2 cellular contexts compared by ENCODE assay signal in the genomic region with DNA sequence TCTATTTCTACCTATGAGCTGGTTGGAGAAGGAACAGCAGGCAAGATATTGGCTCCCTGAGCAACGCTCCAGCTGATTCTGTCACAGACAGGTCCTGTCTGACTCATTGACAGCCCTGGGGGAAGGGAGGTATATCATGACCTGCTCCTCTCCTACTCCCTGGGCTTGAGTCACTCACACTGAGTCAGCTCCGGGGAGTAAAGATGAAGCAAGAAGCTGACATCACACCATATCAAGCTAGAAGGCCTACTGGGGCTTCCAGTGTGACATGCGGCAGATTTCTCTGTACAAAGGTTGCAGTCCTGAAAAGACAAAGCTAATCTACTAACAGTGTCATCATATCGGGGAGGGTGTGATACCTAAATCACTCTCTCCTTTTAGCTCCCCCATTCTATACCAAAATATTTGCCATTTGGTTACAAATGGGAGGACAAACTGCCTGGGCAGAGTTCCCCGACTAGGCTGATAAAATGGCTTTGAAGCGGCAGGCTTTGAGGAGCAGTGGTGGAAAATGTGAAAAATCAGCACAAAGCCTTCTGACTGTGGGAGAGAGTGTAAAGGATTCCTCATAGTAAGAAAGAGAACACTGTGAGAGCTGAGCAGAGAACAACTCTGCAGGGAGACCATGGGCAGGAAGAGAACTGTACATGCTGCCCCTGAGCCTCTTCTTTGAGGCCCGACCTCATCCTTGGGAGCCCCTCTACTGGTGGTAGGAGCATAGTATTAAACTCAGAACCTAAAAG.
TF ChIP-seq lines count a peak whose summit lies in the region.

No MANE protein-coding gene starts in this region.

TF ChIP-seq in HCT116, 20 proteins besides CTCF, POLR2A, EP300 and RAD21:
- TF ChIP-seq, protein P1, sequence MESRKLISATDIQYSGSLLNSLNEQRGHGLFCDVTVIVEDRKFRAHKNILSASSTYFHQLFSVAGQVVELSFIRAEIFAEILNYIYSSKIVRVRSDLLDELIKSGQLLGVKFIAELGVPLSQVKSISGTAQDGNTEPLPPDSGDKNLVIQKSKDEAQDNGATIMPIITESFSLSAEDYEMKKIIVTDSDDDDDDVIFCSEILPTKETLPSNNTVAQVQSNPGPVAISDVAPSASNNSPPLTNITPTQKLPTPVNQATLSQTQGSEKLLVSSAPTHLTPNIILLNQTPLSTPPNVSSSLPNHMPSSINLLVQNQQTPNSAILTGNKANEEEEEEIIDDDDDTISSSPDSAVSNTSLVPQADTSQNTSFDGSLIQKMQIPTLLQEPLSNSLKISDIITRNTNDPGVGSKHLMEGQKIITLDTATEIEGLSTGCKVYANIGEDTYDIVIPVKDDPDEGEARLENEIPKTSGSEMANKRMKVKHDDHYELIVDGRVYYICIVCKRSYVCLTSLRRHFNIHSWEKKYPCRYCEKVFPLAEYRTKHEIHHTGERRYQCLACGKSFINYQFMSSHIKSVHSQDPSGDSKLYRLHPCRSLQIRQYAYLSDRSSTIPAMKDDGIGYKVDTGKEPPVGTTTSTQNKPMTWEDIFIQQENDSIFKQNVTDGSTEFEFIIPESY (IDR thresholded peaks at IDR 0.05; ENCODE audit: extremely low read depth, insufficient replicate concordance, low read length), result peak; percentile 48
- TF ChIP-seq, protein P2, sequence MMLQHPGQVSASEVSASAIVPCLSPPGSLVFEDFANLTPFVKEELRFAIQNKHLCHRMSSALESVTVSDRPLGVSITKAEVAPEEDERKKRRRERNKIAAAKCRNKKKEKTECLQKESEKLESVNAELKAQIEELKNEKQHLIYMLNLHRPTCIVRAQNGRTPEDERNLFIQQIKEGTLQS (IDR thresholded peaks at IDR 0.05), result peak; percentile 96
- peak; percentile 92 for TF ChIP-seq MAX (IDR thresholded peaks at IDR 0.05)
- TF ChIP-seq, protein P3, sequence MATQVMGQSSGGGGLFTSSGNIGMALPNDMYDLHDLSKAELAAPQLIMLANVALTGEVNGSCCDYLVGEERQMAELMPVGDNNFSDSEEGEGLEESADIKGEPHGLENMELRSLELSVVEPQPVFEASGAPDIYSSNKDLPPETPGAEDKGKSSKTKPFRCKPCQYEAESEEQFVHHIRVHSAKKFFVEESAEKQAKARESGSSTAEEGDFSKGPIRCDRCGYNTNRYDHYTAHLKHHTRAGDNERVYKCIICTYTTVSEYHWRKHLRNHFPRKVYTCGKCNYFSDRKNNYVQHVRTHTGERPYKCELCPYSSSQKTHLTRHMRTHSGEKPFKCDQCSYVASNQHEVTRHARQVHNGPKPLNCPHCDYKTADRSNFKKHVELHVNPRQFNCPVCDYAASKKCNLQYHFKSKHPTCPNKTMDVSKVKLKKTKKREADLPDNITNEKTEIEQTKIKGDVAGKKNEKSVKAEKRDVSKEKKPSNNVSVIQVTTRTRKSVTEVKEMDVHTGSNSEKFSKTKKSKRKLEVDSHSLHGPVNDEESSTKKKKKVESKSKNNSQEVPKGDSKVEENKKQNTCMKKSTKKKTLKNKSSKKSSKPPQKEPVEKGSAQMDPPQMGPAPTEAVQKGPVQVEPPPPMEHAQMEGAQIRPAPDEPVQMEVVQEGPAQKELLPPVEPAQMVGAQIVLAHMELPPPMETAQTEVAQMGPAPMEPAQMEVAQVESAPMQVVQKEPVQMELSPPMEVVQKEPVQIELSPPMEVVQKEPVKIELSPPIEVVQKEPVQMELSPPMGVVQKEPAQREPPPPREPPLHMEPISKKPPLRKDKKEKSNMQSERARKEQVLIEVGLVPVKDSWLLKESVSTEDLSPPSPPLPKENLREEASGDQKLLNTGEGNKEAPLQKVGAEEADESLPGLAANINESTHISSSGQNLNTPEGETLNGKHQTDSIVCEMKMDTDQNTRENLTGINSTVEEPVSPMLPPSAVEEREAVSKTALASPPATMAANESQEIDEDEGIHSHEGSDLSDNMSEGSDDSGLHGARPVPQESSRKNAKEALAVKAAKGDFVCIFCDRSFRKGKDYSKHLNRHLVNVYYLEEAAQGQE (IDR thresholded peaks at IDR 0.05; ENCODE audit: low read depth), result no peak
- TF ChIP-seq CBX3 (IDR thresholded peaks at IDR 0.05; ENCODE audit: low read depth), result peak; percentile 95
- no peak; the same call in 1 of the 2 replicates for TF ChIP-seq ZFX (IDR thresholded peaks at IDR 0.05)
- peak; percentile 74 for TF ChIP-seq POLR2AphosphoS5 (IDR thresholded peaks at IDR 0.05; ENCODE audit: low read depth, low read length)
- TF ChIP-seq ZNF274 (IDR thresholded peaks at IDR 0.05; ENCODE audit: low read depth, low read length), result no peak
- TF ChIP-seq JUND (IDR thresholded peaks at IDR 0.05), result peak; percentile 99
- TF ChIP-seq ELF1 (IDR thresholded peaks at IDR 0.05; ENCODE audit: borderline replicate concordance, low read depth), result no peak
- peak; percentile 93 for TF ChIP-seq SP1 (IDR thresholded peaks at IDR 0.05; ENCODE audit: low read depth)
- TF ChIP-seq TCF7L2 (IDR thresholded peaks at IDR 0.05; ENCODE audit: borderline replicate concordance, extremely low read depth, insufficient read depth, insufficient read length), result peak; percentile 47
- peak; percentile 100 for TF ChIP-seq SIN3A (IDR thresholded peaks at IDR 0.05; ENCODE audit: low read depth)
- no peak for TF ChIP-seq EZH2 (IDR thresholded peaks at IDR 0.05)
- peak; percentile 99 for TF ChIP-seq CEBPB (IDR thresholded peaks at IDR 0.05; ENCODE audit: low read depth)
- TF ChIP-seq FOSL1 (IDR thresholded peaks at IDR 0.05; ENCODE audit: low read depth), result peak; percentile 99
- TF ChIP-seq SRF (IDR thresholded peaks at IDR 0.05; ENCODE audit: low read depth), result peak; percentile 80; the same call in 1 of the 2 replicates
- TF ChIP-seq EGR1 (IDR thresholded peaks at IDR 0.05; ENCODE audit: low read depth), result no peak

TF ChIP-seq in K562, 482 proteins besides CTCF, POLR2A, EP300 and RAD21 (continues in another document):
- TF ChIP-seq ARNT (IDR thresholded peaks at IDR 0.05), result peak in 1 of 2 experiments; percentile 93; a peak in 2 of 4 replicates
- peak; percentile 84 for TF ChIP-seq ZBED1 (IDR thresholded peaks at IDR 0.05)
- no peak for TF ChIP-seq FOXA1 (IDR thresholded peaks at IDR 0.05; ENCODE audit: borderline replicate concordance)
- TF ChIP-seq, protein P4, sequence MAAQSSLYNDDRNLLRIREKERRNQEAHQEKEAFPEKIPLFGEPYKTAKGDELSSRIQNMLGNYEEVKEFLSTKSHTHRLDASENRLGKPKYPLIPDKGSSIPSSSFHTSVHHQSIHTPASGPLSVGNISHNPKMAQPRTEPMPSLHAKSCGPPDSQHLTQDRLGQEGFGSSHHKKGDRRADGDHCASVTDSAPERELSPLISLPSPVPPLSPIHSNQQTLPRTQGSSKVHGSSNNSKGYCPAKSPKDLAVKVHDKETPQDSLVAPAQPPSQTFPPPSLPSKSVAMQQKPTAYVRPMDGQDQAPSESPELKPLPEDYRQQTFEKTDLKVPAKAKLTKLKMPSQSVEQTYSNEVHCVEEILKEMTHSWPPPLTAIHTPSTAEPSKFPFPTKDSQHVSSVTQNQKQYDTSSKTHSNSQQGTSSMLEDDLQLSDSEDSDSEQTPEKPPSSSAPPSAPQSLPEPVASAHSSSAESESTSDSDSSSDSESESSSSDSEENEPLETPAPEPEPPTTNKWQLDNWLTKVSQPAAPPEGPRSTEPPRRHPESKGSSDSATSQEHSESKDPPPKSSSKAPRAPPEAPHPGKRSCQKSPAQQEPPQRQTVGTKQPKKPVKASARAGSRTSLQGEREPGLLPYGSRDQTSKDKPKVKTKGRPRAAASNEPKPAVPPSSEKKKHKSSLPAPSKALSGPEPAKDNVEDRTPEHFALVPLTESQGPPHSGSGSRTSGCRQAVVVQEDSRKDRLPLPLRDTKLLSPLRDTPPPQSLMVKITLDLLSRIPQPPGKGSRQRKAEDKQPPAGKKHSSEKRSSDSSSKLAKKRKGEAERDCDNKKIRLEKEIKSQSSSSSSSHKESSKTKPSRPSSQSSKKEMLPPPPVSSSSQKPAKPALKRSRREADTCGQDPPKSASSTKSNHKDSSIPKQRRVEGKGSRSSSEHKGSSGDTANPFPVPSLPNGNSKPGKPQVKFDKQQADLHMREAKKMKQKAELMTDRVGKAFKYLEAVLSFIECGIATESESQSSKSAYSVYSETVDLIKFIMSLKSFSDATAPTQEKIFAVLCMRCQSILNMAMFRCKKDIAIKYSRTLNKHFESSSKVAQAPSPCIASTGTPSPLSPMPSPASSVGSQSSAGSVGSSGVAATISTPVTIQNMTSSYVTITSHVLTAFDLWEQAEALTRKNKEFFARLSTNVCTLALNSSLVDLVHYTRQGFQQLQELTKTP (IDR thresholded peaks at IDR 0.05; ENCODE audit: low read depth in 1 of 2, partially characterized antibody in 2 of 2), result peak in 1 of 2 experiments; percentile 88
- no peak; the same call in 1 of the 2 replicates for TF ChIP-seq ZNF311 (CRISPR knock-in tag; IDR thresholded peaks at IDR 0.05)
- no peak for TF ChIP-seq ZNF511 (CRISPR knock-in tag; IDR thresholded peaks at IDR 0.05)
- TF ChIP-seq ZBTB49 (CRISPR knock-in tag; IDR thresholded peaks at IDR 0.05; ENCODE audit: borderline replicate concordance), result no peak
- no peak for TF ChIP-seq BCL6 (CRISPR knock-in tag; IDR thresholded peaks at IDR 0.05)
- TF ChIP-seq SRF (CRISPR knock-in tag; IDR thresholded peaks at IDR 0.05), result 0 out of 4 replicates have a peak, but pooled peaks of 1 of the 2 experiments have one; percentile 49
- TF ChIP-seq MYC (IDR thresholded peaks at IDR 0.05; ENCODE audit: low read depth, low read length), result peak; percentile 85
- TF ChIP-seq MYC (CRISPR knock-in tag; IDR thresholded peaks at IDR 0.05; ENCODE audit: borderline replicate concordance, low read depth), result no peak; the same call in 1 of the 2 replicates
- TF ChIP-seq, protein P5, sequence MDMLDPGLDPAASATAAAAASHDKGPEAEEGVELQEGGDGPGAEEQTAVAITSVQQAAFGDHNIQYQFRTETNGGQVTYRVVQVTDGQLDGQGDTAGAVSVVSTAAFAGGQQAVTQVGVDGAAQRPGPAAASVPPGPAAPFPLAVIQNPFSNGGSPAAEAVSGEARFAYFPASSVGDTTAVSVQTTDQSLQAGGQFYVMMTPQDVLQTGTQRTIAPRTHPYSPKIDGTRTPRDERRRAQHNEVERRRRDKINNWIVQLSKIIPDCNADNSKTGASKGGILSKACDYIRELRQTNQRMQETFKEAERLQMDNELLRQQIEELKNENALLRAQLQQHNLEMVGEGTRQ (CRISPR knock-in tag; IDR thresholded peaks at IDR 0.05), result no peak
- TF ChIP-seq POLR2AphosphoS5 (IDR thresholded peaks at IDR 0.05; ENCODE audit: control insufficient read depth, insufficient read depth, low read depth, low read length), result peak; percentile 50; the same call in 1 of the 2 replicates
- TF ChIP-seq CREB1 (IDR thresholded peaks at IDR 0.05), result peak; percentile 86
- TF ChIP-seq CREB1 (CRISPR knock-in tag; IDR thresholded peaks at IDR 0.05), result peak; percentile 72
- peak in 1 of 2 experiments; percentile 80; a peak in 1 of 3 replicates for TF ChIP-seq CBX3 (IDR thresholded peaks at IDR 0.05; ENCODE audit: borderline replicate concordance in 1 of 2, low read length in 2 of 2)
- peak; percentile 95 for TF ChIP-seq ZNF175 (CRISPR knock-in tag; IDR thresholded peaks at IDR 0.05; ENCODE audit: low read depth)
- TF ChIP-seq ELF2 (CRISPR knock-in tag; IDR thresholded peaks at IDR 0.05), result no peak
- TF ChIP-seq E2F6 (IDR thresholded peaks at IDR 0.05; ENCODE audit: borderline replicate concordance in 1 of 2, extremely low read depth in 1 of 2, insufficient read depth in 1 of 2, insufficient read length in 1 of 2, low read depth in 1 of 2, low read length in 1 of 2, poor library complexity in 1 of 2, severe bottlenecking in 1 of 2), result peak; percentile 18 to 54
- TF ChIP-seq KLF10 (CRISPR knock-in tag; IDR thresholded peaks at IDR 0.05), result no peak
- TF ChIP-seq ZNF639 (CRISPR knock-in tag; conservative IDR thresholded peaks at IDR 0.05 in 1 of 2, IDR thresholded peaks at IDR 0.05 in 1 of 2), result peak in 1 of 2 experiments; percentile 82; a peak in 2 of 4 replicates
- TF ChIP-seq ELF4 (CRISPR knock-in tag; IDR thresholded peaks at IDR 0.05), result no peak
- TF ChIP-seq DIDO1 (tag; IDR thresholded peaks at IDR 0.05; ENCODE audit: low read depth), result no peak
- peak in 1 of 2 experiments; percentile 78; a peak in 2 of 4 replicates for TF ChIP-seq MAZ (CRISPR knock-in tag; conservative IDR thresholded peaks at IDR 0.05 in 1 of 2, IDR thresholded peaks at IDR 0.05 in 1 of 2)
- TF ChIP-seq ZNF24 (IDR thresholded peaks at IDR 0.05), result peak; percentile 53; the same call in 1 of the 2 replicates
- TF ChIP-seq RBM17 (IDR thresholded peaks at IDR 0.05; ENCODE audit: borderline replicate concordance, low read depth, low read length), result no peak
